Comparison of ENCODE assay signal across 10 cellular contexts in genomic region chr4:121200795-121201472, GRCh38. TPM values are rescaled to one million over a fixed set of nuclear protein-coding genes. Genes with fewer than 3 reads are reported as not detected.
DNase-seq lines count a peak whose midpoint lies in the region; ATAC-seq and TF ChIP-seq lines count a peak whose summit lies in the region.
"Had no signal": no experiment of that assay in that cellular context is flagged by ENCODE, and none has a peak within 500 bp of the region (broad histone marks: within the 10 kb centered on the region; RNA-seq: fewer than 3 reads in every experiment).

No MANE protein-coding gene starts in this region.

- ATAC-seq in activated CD4-positive, CD25-positive, alpha-beta regulatory T cell treated with anti-CD3 and anti-CD28 coated beads, Interleukin-2, amount 50 U/mL, for 24 hours = peak; percentile 10 to 13
- ATAC-seq in GM21447 (IDR thresholded peaks at IDR 0.05; ENCODE audit: unreplicated experiment) (peak; percentile 83), HG03280 (IDR thresholded peaks at IDR 0.05; ENCODE audit: unreplicated experiment) (peak; percentile 67), lower lobe of right lung (peak; percentile 57 to 62)

- H3K27me3 ChIP-seq in lower lobe of right lung (ENCODE audit: low read depth) = no peaks in the 10 kb centered on the region

- intact Hi-C loops in lower lobe of right lung (cut with DNase I) = no loop called here

- no peak for DNase-seq in activated CD4-positive, CD25-positive, alpha-beta regulatory T cell treated with anti-CD3 and anti-CD28 coated beads, Interleukin-2, amount 50 U/mL, for 72 hours
- DNase-seq in lower lobe of right lung (no peak), dermis blood vessel endothelial cell (no peak), AG08395 (ENCODE audit: low spot score) (no peak), cortex of kidney (lab: John Stamatoyannopoulos, UW) (no peak)
- DNase-seq: GOT3, NCI-H1694 treated with DMSO at 0.1 percent for 48 hours had no signal

- H3K27ac ChIP-seq in lower lobe of right lung = no peak overlapping the region

- H3K36me3 ChIP-seq in lower lobe of right lung = no peaks in the 10 kb centered on the region

- H3K4me1 ChIP-seq in lower lobe of right lung = no peaks in the 10 kb centered on the region

- no peak overlapping the region for H3K4me3 ChIP-seq in lower lobe of right lung

- no peaks in the 10 kb centered on the region for H3K9me3 ChIP-seq in lower lobe of right lung

- TF ChIP-seq CTCF in lower lobe of right lung (IDR thresholded peaks at IDR 0.05) = no peak

RNA-seq across cellular contexts. Expression of gene TNIP3, which starts 36.8 kb away (rescaled TPM):
- total RNA-seq in lower lobe of right lung = 0.95 TPM
- 0.17 and 0.28 TPM in 2 replicates for total RNA-seq in dermis blood vessel endothelial cell

Comparison
In these comparisons a context has a peak if more than half of its experiments do, and no peak if none do; other contexts are left out.
1. ATAC-seq: peak in every context shown above with its lines; median percentile 83 in GM21447; 67 in HG03280; 60 in lower lobe of right lung; 12 in activated CD4-positive, CD25-positive, alpha-beta regulatory T cell treated with anti-CD3 and anti-CD28 coated beads, Interleukin-2, amount 50 U/mL, for 24 hours.